8 cellular contexts compared by ENCODE assay signal in the genomic region with DNA sequence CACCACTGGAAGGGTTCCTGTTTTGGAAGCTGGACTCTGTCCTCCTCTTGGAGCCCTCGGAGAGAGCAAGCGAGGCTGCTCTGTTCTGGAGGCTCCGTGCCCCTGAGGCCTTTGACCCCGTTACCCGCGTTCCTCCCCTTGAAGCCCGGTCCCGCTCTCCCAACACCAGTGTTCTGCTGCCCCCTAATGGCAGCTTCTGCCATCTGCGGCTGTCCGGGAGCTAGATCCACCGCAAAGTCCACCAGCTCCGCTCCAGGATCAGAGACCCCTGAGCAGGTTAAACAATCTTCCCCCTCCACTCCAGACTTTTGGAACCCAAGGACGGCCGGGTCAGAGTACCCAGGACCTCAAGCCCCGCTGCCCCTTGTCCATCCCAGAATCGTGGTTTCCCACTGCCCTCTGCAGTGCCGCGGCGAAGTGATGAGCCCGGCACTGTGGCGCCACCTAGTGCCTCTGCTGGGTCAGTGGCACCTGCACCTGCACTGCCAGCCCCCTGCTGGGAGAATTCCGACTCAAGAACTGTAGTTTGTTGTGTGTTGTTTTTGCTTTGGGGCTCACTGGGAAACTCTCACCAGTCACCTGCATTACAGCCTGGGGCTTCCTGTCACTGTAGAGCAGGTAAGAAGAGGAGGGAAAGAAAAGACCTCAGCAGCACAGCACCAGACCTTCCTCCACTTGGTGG.
DNase-seq lines count a peak whose midpoint lies in the region; ATAC-seq, FAIRE-seq and TF ChIP-seq lines count a peak whose summit lies in the region.

No MANE protein-coding gene starts in this region.

- H3K27me3 Mint-ChIP-seq in natural killer cell treated with Interleukin-12 subunit alpha and Interleukin-12 subunit beta and Interleukin-15 and Interleukin-18, amount 100 ng/mL, for 72 hours, result peaks cover 0 to 4% of the 10 kb centered on the region in 2 donors
- peaks cover 0 to 5% of the 10 kb centered on the region in 2 donors for H3K27me3 Mint-ChIP-seq in stimulated activated naive B cell treated with anti-CD40 and anti-IgM and Interleukin-4, amounts not matched to agents 10 μg/mL and 1 μg/mL and 100 μg/mL, for 72 hours

- H3K4me3 Mint-ChIP-seq in natural killer cell treated with Interleukin-12 subunit alpha and Interleukin-12 subunit beta and Interleukin-15 and Interleukin-18, amount 100 ng/mL, for 72 hours, result peak overlapping the region; percentile 78
- peak overlapping the region; percentile 83 to 84 for H3K4me3 Mint-ChIP-seq in stimulated activated naive B cell treated with anti-CD40 and anti-IgM and Interleukin-4, amounts not matched to agents 10 μg/mL and 1 μg/mL and 100 μg/mL, for 72 hours

- no peak for FAIRE-seq in RCC 7860 (lab: Jason Lieb, UNC)

- peak; percentile 91 for DNase-seq in DMS53 treated with DMSO at 0.1 percent for 48 hours (lab: John Stamatoyannopoulos, UW; ENCODE audit: unreplicated experiment)
- peak; percentile 66 for DNase-seq in H4 (ENCODE audit: low spot score)
- peak; percentile 60 for DNase-seq in LHCN-M2 (ENCODE audit: low read depth)
- peak; percentile 39 for DNase-seq in RCC 7860 (ENCODE audit: low spot score)
- peak; percentile 59 to 71 for DNase-seq in activated T-helper 1 cell treated with anti-CD3 and anti-CD28 coated beads, Interleukin-2, amount 50 U/mL, for 16 hours (ENCODE audit: low read depth in 1 of 2, low spot score in 1 of 2)
- DNase-seq in fibroblast of pulmonary artery (ENCODE audit: low read depth), result peak; percentile 76
- DNase-seq in natural killer cell treated with Interleukin-12 subunit alpha and Interleukin-12 subunit beta and Interleukin-15 and Interleukin-18, amount 100 ng/mL, for 72 hours (ENCODE audit: low spot score), result peak; percentile 82
- DNase-seq in stimulated activated naive B cell treated with anti-CD40 and anti-IgM and Interleukin-4, amounts not matched to agents 10 μg/mL and 1 μg/mL and 100 μg/mL, for 72 hours, result peak; percentile 79

- no peaks in the 10 kb centered on the region for H3K9me3 Mint-ChIP-seq in natural killer cell treated with Interleukin-12 subunit alpha and Interleukin-12 subunit beta and Interleukin-15 and Interleukin-18, amount 100 ng/mL, for 72 hours
- H3K9me3 Mint-ChIP-seq in stimulated activated naive B cell treated with anti-CD40 and anti-IgM and Interleukin-4, amounts not matched to agents 10 μg/mL and 1 μg/mL and 100 μg/mL, for 72 hours, result no peaks in the 10 kb centered on the region

- H3K4me1 Mint-ChIP-seq in natural killer cell treated with Interleukin-12 subunit alpha and Interleukin-12 subunit beta and Interleukin-15 and Interleukin-18, amount 100 ng/mL, for 72 hours (ENCODE audit: low read depth in 2 of 2), result peaks cover 0 to 6% of the 10 kb centered on the region in 2 donors
- peaks cover 11 to 23% of the 10 kb centered on the region in 2 donors for H3K4me1 Mint-ChIP-seq in stimulated activated naive B cell treated with anti-CD40 and anti-IgM and Interleukin-4, amounts not matched to agents 10 μg/mL and 1 μg/mL and 100 μg/mL, for 72 hours

- peak; percentile 87 for TF ChIP-seq CTCF in fibroblast of pulmonary artery (IDR thresholded peaks at IDR 0.05; ENCODE audit: low read length, missing control alignments)

- peak overlapping the region; percentile 52 for H3K4me3 ChIP-seq in fibroblast of pulmonary artery (replicated peaks; ENCODE audit: low read depth, low read length)

- ATAC-seq in natural killer cell treated with Interleukin-12 subunit alpha and Interleukin-12 subunit beta and Interleukin-15 and Interleukin-18, amount 100 ng/mL, for 72 hours, result peak; percentile 94
- ATAC-seq in stimulated activated naive B cell treated with anti-CD40 and anti-IgM and Interleukin-4, amounts not matched to agents 10 μg/mL and 1 μg/mL and 100 μg/mL, for 72 hours (replicated peaks), result peak; percentile 95 to 96

- H3K36me3 Mint-ChIP-seq in natural killer cell treated with Interleukin-12 subunit alpha and Interleukin-12 subunit beta and Interleukin-15 and Interleukin-18, amount 100 ng/mL, for 72 hours, result no peaks in the 10 kb centered on the region
- no peaks in the 10 kb centered on the region for H3K36me3 Mint-ChIP-seq in stimulated activated naive B cell treated with anti-CD40 and anti-IgM and Interleukin-4, amounts not matched to agents 10 μg/mL and 1 μg/mL and 100 μg/mL, for 72 hours

- no peak overlapping the region for H3K27ac Mint-ChIP-seq in natural killer cell treated with Interleukin-12 subunit alpha and Interleukin-12 subunit beta and Interleukin-15 and Interleukin-18, amount 100 ng/mL, for 72 hours
- peak overlapping the region; percentile 84 for H3K27ac Mint-ChIP-seq in stimulated activated naive B cell treated with anti-CD40 and anti-IgM and Interleukin-4, amounts not matched to agents 10 μg/mL and 1 μg/mL and 100 μg/mL, for 72 hours

Comparison
In these comparisons a context has a peak if more than half of its experiments do, and no peak if none do; other contexts are left out.
1. Peak in every context shown above with its lines: DNase-seq, ATAC-seq and H3K4me3 ChIP-seq.
2. DNase-seq: peak in every context shown above with its lines; median percentile 91 in DMS53 treated with DMSO at 0.1 percent for 48 hours; 82 in natural killer cell treated with Interleukin-12 subunit alpha and Interleukin-12 subunit beta and Interleukin-15 and Interleukin-18, amount 100 ng/mL, for 72 hours; 79 in stimulated activated naive B cell treated with anti-CD40 and anti-IgM and Interleukin-4, amounts not matched to agents 10 μg/mL and 1 μg/mL and 100 μg/mL, for 72 hours; 76 in fibroblast of pulmonary artery; 66 in H4; 65 in activated T-helper 1 cell treated with anti-CD3 and anti-CD28 coated beads, Interleukin-2, amount 50 U/mL, for 16 hours; 60 in LHCN-M2; 39 in RCC 7860.